Comparison of ENCODE assay signal across 1 cellular context in genomic region chr1:221742555-221743415, GRCh38.
TF ChIP-seq lines count a peak whose summit lies in the region.

No MANE protein-coding gene starts in this region.

TF ChIP-seq in HepG2, 621 proteins besides CTCF, POLR2A, EP300 and RAD21 (continued from another document and continues in another):
- TF ChIP-seq THRA (CRISPR knock-in tag; IDR thresholded peaks at IDR 0.05; ENCODE audit: borderline replicate concordance) (no peak), TFAP4 (IDR thresholded peaks at IDR 0.05; ENCODE audit: borderline replicate concordance, low read depth) (no peak; the same call in none of the 2 replicates), UBTF (CRISPR knock-in tag; IDR thresholded peaks at IDR 0.05) (peak; percentile 89; the same call in 1 of the 2 replicates), MED13 (CRISPR knock-in tag; IDR thresholded peaks at IDR 0.05) (no peak), CC2D1A (CRISPR knock-in tag; IDR thresholded peaks at IDR 0.05) (no peak), ZNF609 (CRISPR knock-in tag; IDR thresholded peaks at IDR 0.05; ENCODE audit: borderline replicate concordance) (no peak), ELF3 (CRISPR knock-in tag; IDR thresholded peaks at IDR 0.05) (peak; percentile 33), ZNF337 (CRISPR knock-in tag; IDR thresholded peaks at IDR 0.05; ENCODE audit: borderline replicate concordance, low read depth) (no peak), ZXDC (CRISPR knock-in tag; IDR thresholded peaks at IDR 0.05) (no peak; the same call in 1 of the 2 replicates), MAFK (conservative IDR thresholded peaks at IDR 0.05 in 1 of 2, IDR thresholded peaks at IDR 0.05 in 1 of 2; ENCODE audit: low read length in 2 of 2) (no peak), SATB2 (CRISPR knock-in tag; IDR thresholded peaks at IDR 0.05) (no peak), YY1 (IDR thresholded peaks at IDR 0.05; ENCODE audit: insufficient read depth, insufficient replicate concordance, low read depth, low read length) (peak; percentile 19), ZHX1 (CRISPR knock-in tag; IDR thresholded peaks at IDR 0.05; ENCODE audit: low read depth) (no peak), ZKSCAN8 (CRISPR knock-in tag; IDR thresholded peaks at IDR 0.05; ENCODE audit: borderline replicate concordance) (no peak), RXRA (CRISPR knock-in tag; IDR thresholded peaks at IDR 0.05) (no peak; the same call in none of the 2 replicates), FOXP1 (IDR thresholded peaks at IDR 0.05) (no peak), FOXP1 (CRISPR knock-in tag; IDR thresholded peaks at IDR 0.05) (0 out of 2 replicates have a peak, but pooled peaks have one; percentile 31), NFKBIZ (CRISPR knock-in tag; IDR thresholded peaks at IDR 0.05) (0 out of 2 replicates have a peak, but pooled peaks have one; percentile 7), E2F5 (CRISPR knock-in tag; conservative IDR thresholded peaks at IDR 0.05) (0 out of 2 replicates have a peak, but pooled peaks have one; percentile 21), REPIN1 (CRISPR knock-in tag; IDR thresholded peaks at IDR 0.05; ENCODE audit: borderline replicate concordance, low read depth) (peak; percentile 19; the same call in 1 of the 2 replicates), ZNF441 (CRISPR knock-in tag; IDR thresholded peaks at IDR 0.05; ENCODE audit: borderline replicate concordance) (no peak), ZNF761 (CRISPR knock-in tag; conservative IDR thresholded peaks at IDR 0.05) (no peak), JARID2 (CRISPR knock-in tag; IDR thresholded peaks at IDR 0.05; ENCODE audit: insufficient replicate concordance) (no peak), SMARCE1 (IDR thresholded peaks at IDR 0.05; ENCODE audit: borderline replicate concordance) (no peak), JDP2 (CRISPR knock-in tag; IDR thresholded peaks at IDR 0.05; ENCODE audit: borderline replicate concordance) (no peak), REST (IDR thresholded peaks at IDR 0.05; ENCODE audit: borderline replicate concordance in 1 of 2, low read depth in 1 of 2, low read length in 2 of 2) (no peak), ZNF276 (CRISPR knock-in tag; IDR thresholded peaks at IDR 0.05; ENCODE audit: low read depth) (no peak), ZBTB49 (CRISPR knock-in tag; IDR thresholded peaks at IDR 0.05; ENCODE audit: borderline replicate concordance) (no peak)
